8 cellular contexts compared by ENCODE assay signal in the genomic region with DNA sequence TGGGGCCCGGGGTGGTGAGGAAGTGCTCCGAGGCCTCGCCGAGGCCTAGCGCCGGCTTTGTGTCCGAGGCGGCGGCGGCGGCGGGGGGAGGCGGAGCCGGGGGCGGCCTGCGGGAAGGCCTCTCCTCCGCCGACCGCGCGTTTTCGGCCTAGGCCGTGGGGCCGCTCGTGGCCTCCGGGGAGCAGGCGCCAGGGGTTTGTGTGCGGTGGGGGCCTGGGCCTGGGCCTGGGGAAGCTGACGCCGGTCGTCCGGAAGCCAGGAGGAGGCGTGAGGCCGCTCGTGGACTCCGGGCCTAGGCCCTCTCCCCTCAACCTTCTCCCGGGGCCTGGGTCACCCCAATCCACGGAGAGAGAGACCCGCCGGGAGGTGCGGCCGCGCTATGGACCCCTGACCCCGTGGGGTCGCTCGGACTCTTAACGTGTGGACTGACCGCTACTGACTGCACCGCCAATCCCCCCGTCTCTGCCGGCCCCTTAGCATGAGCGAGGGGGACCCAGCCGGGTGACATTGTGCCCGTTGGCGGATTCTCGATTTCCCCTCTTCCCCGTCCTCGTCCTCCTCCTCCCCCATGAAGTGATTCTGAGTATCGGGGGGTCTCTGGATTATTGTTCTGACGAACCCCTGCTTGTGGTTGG.
DNase-seq lines count a peak whose midpoint lies in the region; ATAC-seq and TF ChIP-seq lines count a peak whose summit lies in the region.

No MANE protein-coding gene starts in this region.

- peak overlapping the region; percentile 99 for H3K4me3 Mint-ChIP-seq in stimulated activated naive CD8-positive, alpha-beta T cell treated with anti-CD3 and anti-CD28 coated beads, Interleukin-15, Interleukin-2, amounts not matched to agents 100 ng/mL and 50 ng/mL, for 24 hours

- H3K9me3 Mint-ChIP-seq in stimulated activated naive CD8-positive, alpha-beta T cell treated with anti-CD3 and anti-CD28 coated beads, Interleukin-15, Interleukin-2, amounts not matched to agents 100 ng/mL and 50 ng/mL, for 24 hours, result no peaks in the 10 kb centered on the region

- TF ChIP-seq CTCF in HL-60 (IDR thresholded peaks at IDR 0.05; ENCODE audit: insufficient read depth, low read length), result no peak

- peaks cover 47% of the 10 kb centered on the region for H3K4me1 Mint-ChIP-seq in stimulated activated naive CD8-positive, alpha-beta T cell treated with anti-CD3 and anti-CD28 coated beads, Interleukin-15, Interleukin-2, amounts not matched to agents 100 ng/mL and 50 ng/mL, for 24 hours (ENCODE audit: low read depth)

- peak overlapping the region; percentile 88 for H3K27ac Mint-ChIP-seq in stimulated activated naive CD8-positive, alpha-beta T cell treated with anti-CD3 and anti-CD28 coated beads, Interleukin-15, Interleukin-2, amounts not matched to agents 100 ng/mL and 50 ng/mL, for 24 hours

- H3K27me3 Mint-ChIP-seq in stimulated activated naive CD8-positive, alpha-beta T cell treated with anti-CD3 and anti-CD28 coated beads, Interleukin-15, Interleukin-2, amounts not matched to agents 100 ng/mL and 50 ng/mL, for 24 hours, result no peaks in the 10 kb centered on the region

- H3K27me3 ChIP-seq in HL-60 (ENCODE audit: insufficient read depth, poor library complexity, severe bottlenecking) (no peaks in the 10 kb centered on the region), endocrine pancreas (ENCODE audit: control insufficient read depth, insufficient read depth, low read length) (no peaks in the 10 kb centered on the region), mucosa of stomach (ENCODE audit: control insufficient read depth, insufficient read depth, low read length) (no peaks in the 10 kb centered on the region)

- H3K4me3 ChIP-seq in HL-60 (replicated peaks; ENCODE audit: insufficient read depth, low read length) (peak overlapping the region; percentile 88), endocrine pancreas (ENCODE audit: control insufficient read depth, insufficient read depth, low read length) (peak overlapping the region; percentile 100), mucosa of stomach (ENCODE audit: low read length) (peak overlapping the region; percentile 43)

- H3K4me1 ChIP-seq in endocrine pancreas (ENCODE audit: control insufficient read depth, insufficient read depth, low read length) (peaks cover 5% of the 10 kb centered on the region), mucosa of stomach (ENCODE audit: control insufficient read depth, insufficient read depth, low read length) (peaks cover 19% of the 10 kb centered on the region)

- ATAC-seq in GM19452 (IDR thresholded peaks at IDR 0.05; ENCODE audit: unreplicated experiment), result peak; percentile 34

- peaks cover 45% of the 10 kb centered on the region for H3K36me3 Mint-ChIP-seq in stimulated activated naive CD8-positive, alpha-beta T cell treated with anti-CD3 and anti-CD28 coated beads, Interleukin-15, Interleukin-2, amounts not matched to agents 100 ng/mL and 50 ng/mL, for 24 hours (ENCODE audit: low read depth)

- peak; percentile 31 for DNase-seq in Ammon's horn (ENCODE audit: low spot score)
- peak; percentile 35 to 38 for DNase-seq in HL-60 (ENCODE audit: low read depth in 1 of 2, low spot score in 1 of 2)
- DNase-seq in activated CD4-positive, alpha-beta T cell treated with anti-CD3 and anti-CD28 coated beads for 48 hours, result peak; percentile 60
- no peak for DNase-seq in SIG-M5 treated with dmso at 0.1 percent for 504 hours (lab: John Stamatoyannopoulos, UW; ENCODE audit: unreplicated experiment)

- peak overlapping the region; percentile 99 for H3K27ac ChIP-seq in HL-60 (replicated peaks)

- H3K9me3 ChIP-seq in endocrine pancreas (ENCODE audit: control insufficient read depth, low read length) (no peaks in the 10 kb centered on the region), mucosa of stomach (ENCODE audit: control insufficient read depth, low read length) (no peaks in the 10 kb centered on the region)

- no peaks in the 10 kb centered on the region for H3K36me3 ChIP-seq in endocrine pancreas (ENCODE audit: control insufficient read depth, insufficient read depth, low read length)
- H3K36me3 ChIP-seq in mucosa of stomach (ENCODE audit: control insufficient read depth, insufficient read depth, low read length), result no peaks in the 10 kb centered on the region

- H3K9ac ChIP-seq in endocrine pancreas (ENCODE audit: control insufficient read depth, insufficient read depth, low read length), result peak overlapping the region; percentile 88
- peak overlapping the region; percentile 100 for H3K9ac ChIP-seq in mucosa of stomach (ENCODE audit: low read length)

Comparison
In these comparisons a context has a peak if more than half of its experiments do, and no peak if none do; other contexts are left out.
1. H3K4me3 ChIP-seq: peak in every context shown above with its lines; median percentile 100 in endocrine pancreas; 88 in HL-60; 43 in mucosa of stomach.